In the genomic region with DNA sequence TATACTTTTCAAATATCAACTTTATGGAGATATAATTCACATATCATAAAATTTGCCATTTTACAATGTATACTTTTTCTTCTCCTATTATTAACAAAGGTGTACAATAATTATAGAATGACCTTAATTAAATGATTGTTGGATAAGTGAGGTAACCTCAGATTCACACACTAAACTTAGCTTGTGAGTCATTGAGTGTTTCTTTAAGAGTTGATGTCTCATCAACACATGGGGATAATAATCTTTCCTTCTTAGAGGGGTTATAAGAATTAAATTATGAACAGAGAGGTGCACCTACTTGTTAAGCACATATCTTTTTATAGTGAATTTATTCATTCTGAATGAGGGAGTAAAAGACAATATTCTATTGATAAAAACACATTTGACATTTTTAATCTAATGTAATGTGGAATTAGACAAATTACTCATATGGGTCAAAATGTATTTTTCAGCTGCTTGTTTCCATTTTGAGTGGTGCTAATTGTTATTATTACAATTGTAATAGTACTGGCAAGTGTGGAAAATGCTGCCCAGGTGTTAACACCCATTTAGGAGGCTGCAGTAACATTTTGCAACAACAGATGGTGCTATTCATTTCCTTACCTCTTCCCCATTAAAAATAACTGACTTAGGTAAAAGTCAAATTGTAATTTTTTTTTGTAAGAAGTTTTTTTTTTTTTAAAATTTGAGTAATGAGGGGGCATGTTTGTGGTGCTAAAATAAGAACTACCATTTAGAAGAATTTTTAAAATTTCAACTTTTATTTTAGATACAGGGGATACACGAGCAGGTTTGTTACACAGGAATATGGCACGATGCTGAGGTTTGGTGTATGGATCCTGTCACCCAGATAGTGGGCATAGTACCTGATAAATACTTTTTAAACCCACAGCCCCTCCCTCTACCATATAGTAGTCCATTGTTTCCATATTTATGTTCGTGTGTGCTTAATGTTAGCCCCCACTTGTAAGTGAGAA, we compare ENCODE assay signal across 8 cellular contexts. TPM values are rescaled to one million over a fixed set of nuclear protein-coding genes. Genes with fewer than 3 reads are reported as not detected.
DNase-seq lines count a peak whose midpoint lies in the region; ATAC-seq and TF ChIP-seq lines count a peak whose summit lies in the region.
"Had no signal": no experiment of that assay in that cellular context is flagged by ENCODE, and none has a peak within 500 bp of the region (broad histone marks: within the 10 kb centered on the region; RNA-seq: fewer than 3 reads in every experiment).

No MANE protein-coding gene starts in this region.

- no peaks in the 10 kb centered on the region for H3K9me3 ChIP-seq in vagina

- H3K4me3 ChIP-seq in foreskin fibroblast (ENCODE audit: low read depth in 1 of 2, low read length in 2 of 2): no peak overlapping the region
- H3K4me3 ChIP-seq in vagina: no peak overlapping the region

- no peaks in the 10 kb centered on the region for H3K36me3 ChIP-seq in vagina

- DNase-seq in GM04504 (ENCODE audit: low read depth) (peak; percentile 1), HCEC 1CT (peak; percentile 27), OCI-M1 (lab: John Stamatoyannopoulos, UW) (peak; percentile 59), foreskin fibroblast (peak in 1 of 2 donors; percentile 21), vagina (ENCODE audit: extremely low spot score in 2 of 2) (no peak)
- DNase-seq: activated B cell treated with CpG ODN at 0.5 μM for 24 hours had no signal

- intact Hi-C loops in vagina (cut with DNase I): no loop called here

- no peak for TF ChIP-seq POLR2A in vagina (IDR thresholded peaks at IDR 0.05)

- peak; percentile 61 for TF ChIP-seq CTCF in foreskin fibroblast (IDR thresholded peaks at IDR 0.05; ENCODE audit: low read depth, low read length)
- peak; percentile 11 to 34 (median 22) for TF ChIP-seq CTCF in vagina (IDR thresholded peaks at IDR 0.05)

- H3K27me3 ChIP-seq in vagina: no peaks in the 10 kb centered on the region

- ATAC-seq in GM18502 (IDR thresholded peaks at IDR 0.05; ENCODE audit: poor library complexity, unreplicated experiment) (no peak), GM21529 (IDR thresholded peaks at IDR 0.05; ENCODE audit: unreplicated experiment) (no peak)

- no peak overlapping the region for H3K27ac ChIP-seq in vagina

- no peaks in the 10 kb centered on the region for H3K4me1 ChIP-seq in vagina

RNA-seq across cellular contexts. Expression of a gene that starts 32.1 kb away (rescaled TPM):
- not detected for total RNA-seq in vagina
- total RNA-seq: activated B cell treated with CpG ODN at 0.5 μM for 24 hours had no signal

Comparison
In these comparisons a context has a peak if more than half of its experiments do, and no peak if none do; other contexts are left out.
1. DNase-seq: peak in GM04504 (single experiment), HCEC 1CT (single experiment) and OCI-M1 (single experiment); none in vagina (0 of 2).